8 cellular contexts compared by ENCODE assay signal in the genomic region with DNA sequence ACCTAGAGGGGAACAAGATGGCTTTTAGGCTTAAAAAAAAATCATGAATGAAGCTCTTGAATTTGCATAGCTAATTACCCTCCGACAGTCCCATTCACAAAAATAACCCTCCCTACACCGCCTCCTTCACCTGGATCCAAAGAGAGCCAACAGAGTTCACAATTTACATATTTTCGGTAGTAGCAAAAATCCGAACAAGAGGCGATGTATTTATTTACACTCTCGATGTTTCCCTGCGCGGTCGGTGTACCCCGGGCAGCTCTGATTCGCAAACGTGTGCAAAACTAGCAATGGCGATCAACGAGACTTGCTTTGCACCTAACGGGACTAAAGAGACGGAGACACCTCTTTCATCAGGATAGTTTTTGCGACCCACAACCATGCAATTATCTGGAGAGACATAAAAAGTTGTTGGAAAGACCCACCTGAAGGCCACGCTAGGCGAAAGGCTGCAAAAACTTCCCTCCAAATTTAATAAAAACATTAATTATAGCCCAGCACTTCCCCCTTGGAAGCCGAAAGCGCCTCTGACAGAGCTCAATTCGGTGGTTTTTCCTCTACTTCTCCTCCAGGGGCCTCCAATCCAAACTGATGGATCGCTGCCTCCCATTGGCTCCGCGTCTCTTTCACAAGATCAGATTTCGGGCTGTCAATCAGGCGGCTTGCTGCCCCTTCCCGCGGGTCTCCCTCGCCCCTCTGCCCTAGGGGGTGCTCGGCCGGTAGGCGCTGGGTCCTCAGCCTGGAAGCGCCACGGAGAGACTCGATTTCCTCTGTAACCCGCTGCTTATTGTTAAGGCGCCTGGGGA. TPM values are rescaled to one million over a fixed set of nuclear protein-coding genes. Genes with fewer than 3 reads are reported as not detected.
DNase-seq lines count a peak whose midpoint lies in the region; ATAC-seq and TF ChIP-seq lines count a peak whose summit lies in the region.

A gene (minus strand): TSS at position 529 of the 806 bp plus-strand sequence. CDS start 614 bp downstream, outside the sequence.

- no peaks in the 10 kb centered on the region for H3K79me2 ChIP-seq in HCT116 (ENCODE audit: insufficient read depth, low read length)

- H3K27me3 ChIP-seq in AG04450 (ENCODE audit: control insufficient read depth, insufficient read depth, low read length) (no peaks in the 10 kb centered on the region), HCT116 (ENCODE audit: insufficient read depth, low read length) (no peaks in the 10 kb centered on the region), iPS DF 6.9 (ENCODE audit: control insufficient read depth, insufficient read depth, low read length) (no peaks in the 10 kb centered on the region)

- H3K36me3 Mint-ChIP-seq in brain = no peaks in the 10 kb centered on the region

- H3K36me3 ChIP-seq in HCT116 (ENCODE audit: control insufficient read depth in 1 of 2, insufficient read depth in 2 of 2, low read length in 2 of 2) = no peaks in the 10 kb centered on the region
- H3K36me3 ChIP-seq in iPS DF 6.9 (ENCODE audit: control insufficient read depth, insufficient read depth, low read length) = no peaks in the 10 kb centered on the region

- peaks cover 9 to 13% of the 10 kb centered on the region in 2 experiments; a peak in 3 of 4 replicates for H3K4me1 ChIP-seq in HCT116 (ENCODE audit: control insufficient read depth in 1 of 2, insufficient read depth in 2 of 2, low read length in 2 of 2)
- H3K4me1 ChIP-seq in iPS DF 6.9 (ENCODE audit: control insufficient read depth, insufficient read depth, low read length) = peaks cover 2% of the 10 kb centered on the region; the same call in 1 of the 2 replicates

- H3K4me3 ChIP-seq in AG04450 (ENCODE audit: low read depth, low read length) (peak within 1 kb of the TSS; percentile 81), HCT116 (replicated peaks in 1 of 2; ENCODE audit: low read depth in 1 of 2, low read length in 2 of 2) (peak within 1 kb of the TSS; percentile 53 to 61), iPS DF 6.9 (ENCODE audit: low read length) (peak within 1 kb of the TSS; percentile 73; the same call in 1 of the 2 replicates)

- no peaks in the 10 kb centered on the region for H3K27me3 Mint-ChIP-seq in brain

- CTCF ChIA-PET in AG04450 (lab: Charles Lee) = interaction anchor here (0.8 to 2.4 kb wide), 19 partner anchors 9 to 709 kb away, joined by 3 to 15 read pairs (median 3); no protein-coding TSS in a partner anchor
- CTCF ChIA-PET in HCT116 (lab: Charles Lee) = interaction anchor here (1.5 kb wide), 1 partner anchor 707 kb away, joined by 4 read pairs; no protein-coding TSS in a partner anchor

- H3K9me3 Mint-ChIP-seq in brain = no peaks in the 10 kb centered on the region

- POLR2A ChIA-PET in AG04450 (lab: Yijun Ruan, JAX) (interaction anchor here (0.8 to 3.8 kb wide), 6 partner anchors 9 to 413 kb away, joined by 3 to 24 read pairs (median 5); no protein-coding TSS in a partner anchor), HCT116 (lab: Charles Lee) (interaction anchor here (1.3 kb wide), 1 partner anchor 8 kb away, joined by 3 read pairs; no protein-coding TSS in a partner anchor)

- H3K9me3 ChIP-seq in AG04450 (ENCODE audit: control insufficient read depth, insufficient read depth, low read length) (no peaks in the 10 kb centered on the region), HCT116 (ENCODE audit: control insufficient read depth in 1 of 2, insufficient read depth in 1 of 2, low read depth in 1 of 2, low read length in 2 of 2) (no peaks in the 10 kb centered on the region), iPS DF 6.9 (ENCODE audit: control insufficient read depth, insufficient read depth, low read length) (no peaks in the 10 kb centered on the region)

- H3K9ac ChIP-seq in HCT116 (ENCODE audit: low read length) = peak within 1 kb of the TSS; percentile 54

- 0 out of 2 replicates have a peak, but pooled peaks have one; percentile 7 for TF ChIP-seq RAD21 in HCT116 (IDR thresholded peaks at IDR 0.05; ENCODE audit: low read depth)

- intact Hi-C loops in HCT116 (cut with micrococcal nuclease) = no loop called here

- TSS peak; percentile 72 for BruUV-seq in HCT116 (replicated peaks; lab: Mats Ljungman, UMichigan)

- TF ChIP-seq CTCF in AG04450 (IDR thresholded peaks at IDR 0.05; ENCODE audit: low read depth, low read length) (peak; percentile 55), HCT116 (IDR thresholded peaks at IDR 0.05 in 2 of 3, conservative IDR thresholded peaks at IDR 0.05 in 1 of 3; ENCODE audit: borderline replicate concordance in 1 of 3, insufficient read depth in 1 of 3, low read depth in 2 of 3, low read length in 2 of 3) (peak in 1 of 3 experiments; percentile 18; a peak in 2 of 6 replicates), brain (conservative IDR thresholded peaks at IDR 0.05) (peak; percentile 35 to 62)

- no peak within 1 kb of the TSS for H3K27ac Mint-ChIP-seq in brain

- RAD21 ChIA-PET in HCT116 (lab: Charles Lee; ENCODE audit: low non-redundant PET in 1 of 2, low total read pairs in 2 of 2, uncharacterized antibody in 2 of 2, unreplicated experiment in 2 of 2) = interaction anchor here in 1 of 2 experiments (0.6 kb wide), 1 partner anchor 1273 kb away, joined by 3 read pairs; no protein-coding TSS in a partner anchor

- TF ChIP-seq POLR2A in HCT116 (IDR thresholded peaks at IDR 0.05; ENCODE audit: borderline replicate concordance, extremely low read depth, insufficient read depth, insufficient read length) = peak; percentile 30

- H3K4me3 Mint-ChIP-seq in brain = no peak within 1 kb of the TSS

- WGBS in iPS DF 6.9 (ENCODE audit: insufficient coverage, insufficient read length) = no CpG with 5 or more reads among the region's 38 CpGs

- H2AFZ ChIP-seq in HCT116 (ENCODE audit: low read depth, low read length, poor library complexity, severe bottlenecking) = peak within 1 kb of the TSS; percentile 75

- H3K9me2 ChIP-seq in HCT116 (ENCODE audit: insufficient read depth) = no peaks in the 10 kb centered on the region; the same call in 1 of the 2 replicates

- peak within 1 kb of the TSS; percentile 78 for H3K4me2 ChIP-seq in HCT116 (ENCODE audit: low read length)

- H4K20me1 ChIP-seq in HCT116 (ENCODE audit: insufficient read depth) = no peaks in the 10 kb centered on the region

- no peaks in the 10 kb centered on the region for H3K4me1 Mint-ChIP-seq in brain

- H3K27ac ChIP-seq in AG04450 (ENCODE audit: low read depth, low read length) (peak within 1 kb of the TSS; percentile 58), HCT116 (ENCODE audit: low read depth, low read length) (peak within 1 kb of the TSS; percentile 68), iPS DF 6.9 (ENCODE audit: low read length) (peak within 1 kb of the TSS; percentile 55)

- ATAC-seq in HCT116 = peak; percentile 55

- DNase-seq in AG04450 (ENCODE audit: low read depth, low spot score) (no peak), HCT116 (ENCODE audit: low read depth, low spot score) (no peak), NCI-H69 (lab: John Stamatoyannopoulos, UW) (peak; percentile 94), iPS DF 6.9 (ENCODE audit: low read depth, low spot score) (peak; percentile 64), retina (peak; percentile 91), cortex of kidney (lab: John Stamatoyannopoulos, UW) (no peak)
- DNase-seq in stimulated activated naive CD4-positive, alpha-beta T cell treated with Interleukin-2 at 50 U/mL for 16 hours (lab: John Stamatoyannopoulos, UW) = no peak

TF ChIP-seq in HCT116, 20 proteins besides CTCF, POLR2A, EP300 and RAD21:
- TF ChIP-seq, protein P1, sequence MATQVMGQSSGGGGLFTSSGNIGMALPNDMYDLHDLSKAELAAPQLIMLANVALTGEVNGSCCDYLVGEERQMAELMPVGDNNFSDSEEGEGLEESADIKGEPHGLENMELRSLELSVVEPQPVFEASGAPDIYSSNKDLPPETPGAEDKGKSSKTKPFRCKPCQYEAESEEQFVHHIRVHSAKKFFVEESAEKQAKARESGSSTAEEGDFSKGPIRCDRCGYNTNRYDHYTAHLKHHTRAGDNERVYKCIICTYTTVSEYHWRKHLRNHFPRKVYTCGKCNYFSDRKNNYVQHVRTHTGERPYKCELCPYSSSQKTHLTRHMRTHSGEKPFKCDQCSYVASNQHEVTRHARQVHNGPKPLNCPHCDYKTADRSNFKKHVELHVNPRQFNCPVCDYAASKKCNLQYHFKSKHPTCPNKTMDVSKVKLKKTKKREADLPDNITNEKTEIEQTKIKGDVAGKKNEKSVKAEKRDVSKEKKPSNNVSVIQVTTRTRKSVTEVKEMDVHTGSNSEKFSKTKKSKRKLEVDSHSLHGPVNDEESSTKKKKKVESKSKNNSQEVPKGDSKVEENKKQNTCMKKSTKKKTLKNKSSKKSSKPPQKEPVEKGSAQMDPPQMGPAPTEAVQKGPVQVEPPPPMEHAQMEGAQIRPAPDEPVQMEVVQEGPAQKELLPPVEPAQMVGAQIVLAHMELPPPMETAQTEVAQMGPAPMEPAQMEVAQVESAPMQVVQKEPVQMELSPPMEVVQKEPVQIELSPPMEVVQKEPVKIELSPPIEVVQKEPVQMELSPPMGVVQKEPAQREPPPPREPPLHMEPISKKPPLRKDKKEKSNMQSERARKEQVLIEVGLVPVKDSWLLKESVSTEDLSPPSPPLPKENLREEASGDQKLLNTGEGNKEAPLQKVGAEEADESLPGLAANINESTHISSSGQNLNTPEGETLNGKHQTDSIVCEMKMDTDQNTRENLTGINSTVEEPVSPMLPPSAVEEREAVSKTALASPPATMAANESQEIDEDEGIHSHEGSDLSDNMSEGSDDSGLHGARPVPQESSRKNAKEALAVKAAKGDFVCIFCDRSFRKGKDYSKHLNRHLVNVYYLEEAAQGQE (IDR thresholded peaks at IDR 0.05; ENCODE audit: low read depth) = no peak
- TF ChIP-seq SP1 (IDR thresholded peaks at IDR 0.05; ENCODE audit: low read depth) (no peak), SIN3A (IDR thresholded peaks at IDR 0.05; ENCODE audit: low read depth) (no peak), ELF1 (IDR thresholded peaks at IDR 0.05; ENCODE audit: borderline replicate concordance, low read depth) (no peak), EZH2phosphoT487 (IDR thresholded peaks at IDR 0.05; ENCODE audit: borderline replicate concordance) (no peak), FOSL1 (IDR thresholded peaks at IDR 0.05; ENCODE audit: low read depth) (no peak), CEBPB (IDR thresholded peaks at IDR 0.05; ENCODE audit: low read depth) (no peak), POLR2AphosphoS5 (IDR thresholded peaks at IDR 0.05; ENCODE audit: low read depth, low read length) (peak; percentile 26; the same call in 1 of the 2 replicates)
- TF ChIP-seq, protein P2, sequence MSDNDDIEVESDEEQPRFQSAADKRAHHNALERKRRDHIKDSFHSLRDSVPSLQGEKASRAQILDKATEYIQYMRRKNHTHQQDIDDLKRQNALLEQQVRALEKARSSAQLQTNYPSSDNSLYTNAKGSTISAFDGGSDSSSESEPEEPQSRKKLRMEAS (IDR thresholded peaks at IDR 0.05) = no peak

RNA-seq across cellular contexts. Expression of the gene that starts here (rescaled TPM):
- 14.9 and 16.9 TPM in 2 replicates for polyA plus RNA-seq in AG04450 (2011; rRNA removed)
- 19.7 and 22.6 TPM in 2 replicates for polyA minus RNA-seq in AG04450 (2011; rRNA and poly(A)+ RNA removed)
- 23.3 TPM for total RNA-seq in HCT116 (2021; ENCODE audit: unreplicated experiment)
- polyA plus RNA-seq in HCT116 (2012) = 4.3 and 6.8 TPM in 2 replicates
- polyA plus RNA-seq in brain (ENCODE audit: insufficient read depth, low read depth, low replicate concordance) = 25.6 TPM

Comparison
In these comparisons a context has a peak if more than half of its experiments do, and no peak if none do; other contexts are left out.
1. DNase-seq: peak in NCI-H69 (single experiment), iPS DF 6.9 (single experiment) and retina (single experiment); none in AG04450 (single experiment), HCT116 (single experiment), cortex of kidney (single experiment) and stimulated activated naive CD4-positive, alpha-beta T cell treated with Interleukin-2 at 50 U/mL for 16 hours (single experiment).
2. Peak in every context shown above with its lines, with median percentiles within 50 percentile points of each other: H3K27ac ChIP-seq and H3K4me3 ChIP-seq.